In the genomic region with DNA sequence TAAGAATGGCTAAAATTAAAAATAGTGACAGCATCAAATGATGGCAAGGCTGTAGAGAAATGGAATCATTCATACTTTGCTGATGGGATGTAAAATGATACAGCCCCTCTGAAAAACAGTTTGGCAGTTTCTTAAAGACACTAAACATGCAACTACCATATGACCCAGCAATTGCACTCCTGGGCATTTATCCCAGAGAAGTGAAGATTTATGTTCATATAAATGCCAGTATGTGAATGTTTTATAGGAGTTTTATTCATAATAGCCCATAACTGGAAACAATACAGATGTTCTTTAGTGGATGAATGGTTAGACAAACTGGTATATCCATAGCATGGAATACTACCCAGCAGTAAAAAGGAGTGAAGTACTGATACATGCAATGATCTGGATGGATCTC, we compare ENCODE assay signal across 28 cellular contexts.
"Had no signal": no experiment of that assay in that cellular context is flagged by ENCODE, and none has a peak within 500 bp of the region (broad histone marks: within the 10 kb centered on the region; RNA-seq: fewer than 3 reads in every experiment).

No MANE protein-coding gene starts in this region.

- H3K36me3 ChIP-seq: left lung, lower lobe of right lung, stomach, thyroid gland, transverse colon, upper lobe of left lung, vagina had no signal

- ATAC-seq: left cardiac atrium; left lung; lower lobe of right lung; natural killer cell; psoas muscle; right cardiac atrium; sciatic nerve; stimulated activated naive B cell treated with anti-CD40 and anti-IgM and Interleukin-4, amounts not matched to agents 10 μg/mL and 1 μg/mL and 100 μg/mL, for 72 hours; stimulated activated naive CD8-positive, alpha-beta T cell treated with anti-CD3 and anti-CD28 coated beads, Interleukin-15, Interleukin-2, amounts not matched to agents 100 U/mL and 50 U/mL, for 24 hours had no signal

- H3K4me1 Mint-ChIP-seq: naive B cell; natural killer cell; stimulated activated naive B cell treated with anti-CD40 and anti-IgM and Interleukin-4, amounts not matched to agents 10 μg/mL and 1 μg/mL and 100 μg/mL, for 72 hours had no signal

- H3K36me3 Mint-ChIP-seq: natural killer cell had no signal

- H3K9me3 Mint-ChIP-seq: natural killer cell; stimulated activated naive B cell treated with anti-CD40 and anti-IgM and Interleukin-4, amounts not matched to agents 10 μg/mL and 1 μg/mL and 100 μg/mL, for 72 hours had no signal

- H3K4me3 ChIP-seq: left lung, lower lobe of right lung, psoas muscle, skin epidermis, stomach, testis, thyroid gland, transverse colon, upper lobe of left lung, vagina had no signal

- H3K79me2 ChIP-seq: parathyroid adenoma had no signal

- DNase-seq: hippocampal formation; kidney glomerular epithelial cell; left cardiac atrium; left lung; lower lobe of right lung; mammary epithelial cell; mesenchymal stem cell; naive B cell; natural killer cell; nucleus accumbens; psoas muscle; right cardiac atrium; stimulated activated CD4-positive, alpha-beta T cell treated with anti-CD3 and anti-CD28 coated beads, Interleukin-12 subunit alpha, Interleukin-12 subunit beta, amount 100 ng/mL, for 4 hours; stimulated activated CD4-positive, alpha-beta T cell treated with anti-CD3 and anti-CD28 coated beads, Interleukin-15, amount 100 ng/mL, for 24 hours; stimulated activated CD4-positive, alpha-beta T cell treated with anti-CD3 and anti-CD28 coated beads, Interleukin-2, amount 100 ng/mL, for 24 hours; stimulated activated CD4-positive, alpha-beta T cell treated with anti-CD3 and anti-CD28 coated beads, Interleukin-4, amount 100 ng/mL, for 1 hour; stimulated activated naive B cell treated with anti-CD40 and anti-IgM and Interleukin-4, amounts not matched to agents 10 μg/mL and 1 μg/mL and 100 μg/mL, for 72 hours; stimulated activated naive CD8-positive, alpha-beta T cell treated with anti-CD3 and anti-CD28 coated beads, Interleukin-15, Interleukin-2, amounts not matched to agents 100 U/mL and 50 U/mL, for 24 hours; stomach; testis; thyroid gland; transverse colon; upper lobe of left lung had no signal

- H3K4me3 Mint-ChIP-seq: naive B cell; natural killer cell; stimulated activated naive B cell treated with anti-CD40 and anti-IgM and Interleukin-4, amounts not matched to agents 10 μg/mL and 1 μg/mL and 100 μg/mL, for 72 hours had no signal

- H3K27ac ChIP-seq: left lung, lower lobe of right lung, parathyroid adenoma, psoas muscle, skin epidermis, stomach, testis, thyroid gland, transverse colon, upper lobe of left lung, vagina had no signal

- H3K27me3 ChIP-seq: stomach, testis, thyroid gland, transverse colon, upper lobe of left lung, vagina had no signal

- FAIRE-seq: keratinocyte had no signal

- H3K9me3 ChIP-seq: left lung, lower lobe of right lung, psoas muscle, testis, thyroid gland, transverse colon, upper lobe of left lung, vagina had no signal

- H3K4me1 ChIP-seq: left lung, lower lobe of right lung, parathyroid adenoma, psoas muscle, stomach, testis, thyroid gland, upper lobe of left lung, vagina had no signal

- H3K27ac Mint-ChIP-seq: naive B cell; natural killer cell; stimulated activated naive B cell treated with anti-CD40 and anti-IgM and Interleukin-4, amounts not matched to agents 10 μg/mL and 1 μg/mL and 100 μg/mL, for 72 hours had no signal

- H3K9ac ChIP-seq: parathyroid adenoma had no signal

- H2AFZ ChIP-seq: parathyroid adenoma had no signal
